Comparison of ENCODE assay signal across 13 cellular contexts in the genomic region with DNA sequence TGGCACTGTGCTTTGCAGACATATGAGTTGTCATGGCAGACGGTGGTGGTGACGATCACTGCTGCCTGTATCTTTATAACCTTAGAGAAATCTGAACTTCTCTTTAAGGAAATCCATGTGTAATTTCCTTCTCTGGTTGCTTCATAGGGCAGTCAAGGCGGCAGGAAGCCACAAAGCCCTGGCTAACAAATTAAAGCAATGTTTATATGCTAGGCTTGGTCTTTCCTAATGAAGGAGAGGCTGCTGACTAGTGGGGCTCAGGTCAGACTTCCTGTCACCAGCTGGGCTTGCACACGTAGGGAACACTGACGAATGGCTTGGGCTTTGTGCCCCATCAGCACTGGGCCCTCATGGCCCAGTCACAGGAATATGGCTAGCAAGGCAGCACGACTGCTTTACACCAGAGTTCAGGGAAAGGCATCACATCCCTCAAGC. TPM values are rescaled to one million over a fixed set of nuclear protein-coding genes. Genes with fewer than 3 reads are reported as not detected.
DNase-seq lines count a peak whose midpoint lies in the region; ATAC-seq and TF ChIP-seq lines count a peak whose summit lies in the region.
"Had no signal": no experiment of that assay in that cellular context is flagged by ENCODE, and none has a peak within 500 bp of the region (broad histone marks: within the 10 kb centered on the region; RNA-seq: fewer than 3 reads in every experiment).

No MANE protein-coding gene starts in this region.

- no peak overlapping the region for H3K4me3 Mint-ChIP-seq in dendritic cell treated with granulocyte-macrophage colony-stimulating factor and Interleukin-4, amounts not matched to agents 40 ng/mL and 50 ng/mL, for 4 days
- H3K4me3 Mint-ChIP-seq in natural killer cell treated with Interleukin-12 subunit alpha and Interleukin-12 subunit beta and Interleukin-15 and Interleukin-18, amount 100 ng/mL, for 72 hours, result peak overlapping the region; percentile 80

- peaks cover 43% of the 10 kb centered on the region for H3K4me1 Mint-ChIP-seq in dendritic cell treated with granulocyte-macrophage colony-stimulating factor and Interleukin-4, amounts not matched to agents 40 ng/mL and 50 ng/mL, for 4 days (ENCODE audit: low read depth)
- peaks cover 36 to 37% of the 10 kb centered on the region in 2 donors for H3K4me1 Mint-ChIP-seq in natural killer cell treated with Interleukin-12 subunit alpha and Interleukin-12 subunit beta and Interleukin-15 and Interleukin-18, amount 100 ng/mL, for 72 hours (ENCODE audit: low read depth in 2 of 2)

- in situ Hi-C loops in KBM-7 (cut with MboI; ENCODE audit: low pct_unique_long_range_greater_than_20kb, low sequenced_read_pairs), result no loop called here

- peaks cover 4% of the 10 kb centered on the region for H3K27me3 Mint-ChIP-seq in dendritic cell treated with granulocyte-macrophage colony-stimulating factor and Interleukin-4, amounts not matched to agents 40 ng/mL and 50 ng/mL, for 4 days
- H3K27me3 Mint-ChIP-seq in natural killer cell treated with Interleukin-12 subunit alpha and Interleukin-12 subunit beta and Interleukin-15 and Interleukin-18, amount 100 ng/mL, for 72 hours, result no peaks in the 10 kb centered on the region

- H3K9me3 Mint-ChIP-seq in dendritic cell treated with granulocyte-macrophage colony-stimulating factor and Interleukin-4, amounts not matched to agents 40 ng/mL and 50 ng/mL, for 4 days, result peaks cover 22% of the 10 kb centered on the region
- peaks cover 7% of the 10 kb centered on the region for H3K9me3 Mint-ChIP-seq in natural killer cell treated with Interleukin-12 subunit alpha and Interleukin-12 subunit beta and Interleukin-15 and Interleukin-18, amount 100 ng/mL, for 72 hours

- ATAC-seq in natural killer cell treated with Interleukin-12 subunit alpha and Interleukin-12 subunit beta and Interleukin-15 and Interleukin-18, amount 100 ng/mL, for 72 hours, result peak; percentile 74 to 88
- no peak for ATAC-seq in GM21423 (IDR thresholded peaks at IDR 0.05; ENCODE audit: unreplicated experiment)

- peak; percentile 3 for DNase-seq in ELR (ENCODE audit: low read depth)
- peak; percentile 82 for DNase-seq in KBM-7
- no peak for DNase-seq in natural killer cell treated with Interleukin-12 subunit alpha and Interleukin-12 subunit beta and Interleukin-15 and Interleukin-18, amount 100 ng/mL, for 72 hours (ENCODE audit: low spot score)
- DNase-seq in globus pallidus (ENCODE audit: low spot score), result no peak
- DNase-seq in NCI-H748 (lab: John Stamatoyannopoulos, UW; ENCODE audit: unreplicated experiment), result no peak
- no peak for DNase-seq in coronary artery (ENCODE audit: low spot score)
- DNase-seq: cortex of kidney, NCI-H82, posterior cingulate gyrus, T1000 had no signal

- peaks cover 13% of the 10 kb centered on the region for H3K36me3 Mint-ChIP-seq in dendritic cell treated with granulocyte-macrophage colony-stimulating factor and Interleukin-4, amounts not matched to agents 40 ng/mL and 50 ng/mL, for 4 days (ENCODE audit: low read depth)
- H3K36me3 Mint-ChIP-seq in natural killer cell treated with Interleukin-12 subunit alpha and Interleukin-12 subunit beta and Interleukin-15 and Interleukin-18, amount 100 ng/mL, for 72 hours, result peaks cover 25% of the 10 kb centered on the region

- H3K4me3 ChIP-seq in coronary artery, result no peak overlapping the region

- TF ChIP-seq CTCF in coronary artery (IDR thresholded peaks at IDR 0.05), result no peak

- H3K27ac Mint-ChIP-seq in dendritic cell treated with granulocyte-macrophage colony-stimulating factor and Interleukin-4, amounts not matched to agents 40 ng/mL and 50 ng/mL, for 4 days, result peak overlapping the region; percentile 94
- H3K27ac Mint-ChIP-seq in natural killer cell treated with Interleukin-12 subunit alpha and Interleukin-12 subunit beta and Interleukin-15 and Interleukin-18, amount 100 ng/mL, for 72 hours, result peak overlapping the region; percentile 93 to 97

- H3K27ac ChIP-seq in coronary artery, result peak overlapping the region in 1 of 2 donors; percentile 64
- H3K27ac ChIP-seq: C4-2B had no signal

- intact Hi-C loops in dendritic cell treated with granulocyte-macrophage colony-stimulating factor and Interleukin-4, amounts not matched to agents 40 ng/mL and 50 ng/mL, for 4 days (cut with micrococcal nuclease), result no loop called here

RNA-seq across cellular contexts. Expression of a gene that starts 30.2 kb away (rescaled TPM):
- total RNA-seq in natural killer cell treated with Interleukin-12 subunit alpha and Interleukin-12 subunit beta and Interleukin-15 and Interleukin-18, amount 100 ng/mL, for 72 hours, result 10 to 100 TPM; 38.9 to 53.8 TPM

RNA-seq across cellular contexts. Expression of a gene that starts 45.9 kb away (rescaled TPM):
- 1 to 10 TPM in 1 of 2 donors, under 1 TPM in 1; 0.33 to 1.2 TPM for total RNA-seq in natural killer cell treated with Interleukin-12 subunit alpha and Interleukin-12 subunit beta and Interleukin-15 and Interleukin-18, amount 100 ng/mL, for 72 hours

Comparison
In these comparisons a context has a peak if more than half of its experiments do, and no peak if none do; other contexts are left out.
1. DNase-seq: peak in ELR (single experiment) and KBM-7 (single experiment); none in natural killer cell treated with Interleukin-12 subunit alpha and Interleukin-12 subunit beta and Interleukin-15 and Interleukin-18, amount 100 ng/mL, for 72 hours (single experiment), globus pallidus (single experiment), NCI-H748 (single experiment) and coronary artery (single experiment).